In genomic region chr1:147273409-147274307, GRCh38 we compare ENCODE assay signal across 8 cellular contexts. TPM values are rescaled to one million over a fixed set of nuclear protein-coding genes. Genes with fewer than 3 reads are reported as not detected.
DNase-seq lines count a peak whose midpoint lies in the region; ATAC-seq and TF ChIP-seq lines count a peak whose summit lies in the region.

No MANE protein-coding gene starts in this region.

- ATAC-seq in heart right ventricle = peak in 7 of 8 donors; percentile 38 to 82 (median 70)
- no peak for ATAC-seq in HG03469 (IDR thresholded peaks at IDR 0.05; ENCODE audit: unreplicated experiment)

- BruUV-seq in Caco-2 (replicated peaks; lab: Mats Ljungman, UMichigan) = no TSS peak

- TF ChIP-seq CTCF in Caco-2 (IDR thresholded peaks at IDR 0.05; ENCODE audit: insufficient read depth in 1 of 2, low read depth in 1 of 2, low read length in 1 of 2, severe bottlenecking in 1 of 2, unreplicated experiment in 1 of 2) (peak; percentile 49 to 55), adrenal gland (IDR thresholded peaks at IDR 0.05) (peak; percentile 25 to 72 (median 55)), heart right ventricle (IDR thresholded peaks at IDR 0.05) (peak; percentile 14 to 73 (median 63))

- WGBS in adrenal gland, 4 donors = 27 to 36% (median 35%) methylated on average over 5 of the region's 5 CpGs
- WGBS in heart right ventricle, 2 donors = 27 to 32% methylated on average over 5 of the region's 5 CpGs

- H3K9me3 ChIP-seq in Caco-2 (no peaks in the 10 kb centered on the region), adrenal gland (replicated peaks in 1 of 3) (no peaks in the 10 kb centered on the region), heart right ventricle (no peaks in the 10 kb centered on the region)

- H3K4me1 ChIP-seq in Caco-2 = no peaks in the 10 kb centered on the region
- peaks cover 8 to 14% of the 10 kb centered on the region in 2 donors for H3K4me1 ChIP-seq in adrenal gland (replicated peaks in 1 of 2)
- H3K4me1 ChIP-seq in heart right ventricle = peaks cover 0 to 18% (median 5%) of the 10 kb centered on the region in 9 donors

- H3K4me1 Mint-ChIP-seq in Caco-2 (ENCODE audit: low read depth, unreplicated experiment) = no peaks in the 10 kb centered on the region

- no peak overlapping the region for H3K27ac Mint-ChIP-seq in Caco-2 (ENCODE audit: unreplicated experiment)

- H3K27ac ChIP-seq in adrenal gland (peak overlapping the region in 4 of 5 donors; percentile 46 to 65 (median 58)), heart right ventricle (peak overlapping the region in 4 of 10 donors; percentile 18 to 66 (median 40))

- no peak overlapping the region for H3K4me3 Mint-ChIP-seq in Caco-2 (ENCODE audit: unreplicated experiment)

- H3K9me3 Mint-ChIP-seq in Caco-2 (ENCODE audit: unreplicated experiment) = no peaks in the 10 kb centered on the region

- CTCF ChIA-PET in Caco-2 (lab: Charles Lee) = interaction anchor here (0.6 to 2.1 kb wide), 9 partner anchors 17 to 268 kb away, joined by 3 to 39 read pairs (median 3); partner anchors contain the start of gene BCL9

- intact Hi-C loops in Caco-2 (cut with micrococcal nuclease; ENCODE audit: unreplicated experiment) = loop anchor here (1.0 kb wide), 1 partner anchor 117 kb away; no protein-coding TSS in a partner anchor
- intact Hi-C loops in adrenal gland (cut with DNase I) = no loop called here
- intact Hi-C loops in heart right ventricle (cut with DNase I) = loop anchor here in 8 of 10 donors (2.0 to 10.0 kb wide), 8 partner anchors 114 to 621 kb away; no protein-coding TSS in a partner anchor

- H3K4me3 ChIP-seq in Caco-2 (ENCODE audit: low read depth, low read length) (no peak overlapping the region), adrenal gland (no peak overlapping the region), heart right ventricle (no peak overlapping the region)

- no peak for TF ChIP-seq POLR2A in adrenal gland (IDR thresholded peaks at IDR 0.05)

- H3K36me3 ChIP-seq in Caco-2 (ENCODE audit: control insufficient read depth, insufficient read depth, low read length) (peaks cover 3% of the 10 kb centered on the region; the same call in 1 of the 2 replicates), adrenal gland (replicated peaks in 1 of 2) (peaks cover 0 to 34% of the 10 kb centered on the region in 2 donors), heart right ventricle (peaks cover 0 to 87% (median 28%) of the 10 kb centered on the region in 9 donors)

- DNase-seq in Caco-2 = peak in 1 of 2 experiments; percentile 50
- DNase-seq in H4 (ENCODE audit: low spot score) = peak; percentile 47
- DNase-seq in NCI-H345 (lab: John Stamatoyannopoulos, UW) = peak; percentile 73
- DNase-seq in adrenal gland = peak in 6 of 7 donors; percentile 19 to 64 (median 52)
- DNase-seq in heart right ventricle = peak in 1 of 2 donors; percentile 40
- peak; percentile 45 for DNase-seq in retina
- DNase-seq in effector CD8-positive, alpha-beta T cell (lab: John Stamatoyannopoulos, UW) = no peak

- H3K27me3 ChIP-seq in Caco-2 (replicated peaks; ENCODE audit: control insufficient read depth, insufficient read depth, low read length) (no peaks in the 10 kb centered on the region), adrenal gland (no peaks in the 10 kb centered on the region), heart right ventricle (no peaks in the 10 kb centered on the region)

- H3K36me3 Mint-ChIP-seq in Caco-2 (ENCODE audit: insufficient read depth, unreplicated experiment) = peaks cover 49% of the 10 kb centered on the region

- POLR2A ChIA-PET in Caco-2 (lab: Charles Lee) = interaction anchor here (1.1 kb wide), 1 partner anchor 30 kb away, joined by 4 read pairs; no protein-coding TSS in a partner anchor

- no peaks in the 10 kb centered on the region for H3K27me3 Mint-ChIP-seq in Caco-2 (ENCODE audit: insufficient read depth, unreplicated experiment)

RNA-seq across cellular contexts. Expression of gene CHD1L, which starts 31.2 kb away (rescaled TPM):
- total RNA-seq in Caco-2 (2022) = 55.4 and 56.2 TPM in 2 replicates
- 29.2 and 34.0 TPM in 2 replicates for total RNA-seq in H4 (2014; rRNA removed; shearing (Covaris generic))
- total RNA-seq in adrenal gland = 10 to 100 TPM; 11.8 to 28.9 (median 22.6) TPM
- 10 to 100 TPM; 20.2 to 28.3 (median 24.2) TPM for polyA plus RNA-seq in adrenal gland
- 10 to 100 TPM in 2 of 10 donors, 1 to 10 TPM in 8; 6.0 to 12.9 (median 7.9) TPM for total RNA-seq in heart right ventricle
- 10 to 100 TPM in 1 of 2 donors, 1 to 10 TPM in 1; 6.8 to 11.2 TPM for polyA plus RNA-seq in heart right ventricle

RNA-seq across cellular contexts. Expression of gene FMO5, which starts 48.5 kb away (rescaled TPM):
- total RNA-seq in Caco-2 (2022) = 1.9 and 2.0 TPM in 2 replicates
- total RNA-seq in H4 (2014; rRNA removed; shearing (Covaris generic)) = 0.37 and 0.75 TPM in 2 replicates
- 10 to 100 TPM in 6 of 8 donors, 1 to 10 TPM in 2; 6.0 to 28.4 (median 10.9) TPM for total RNA-seq in adrenal gland
- 1 to 10 TPM; 4.6 to 7.3 (median 4.8) TPM for polyA plus RNA-seq in adrenal gland
- total RNA-seq in heart right ventricle = 10 to 100 TPM in 1 of 10 donors, 1 to 10 TPM in 3, under 1 TPM in 6; 0.20 to 21.7 (median 0.78) TPM
- 1 to 10 TPM in 1 of 2 donors, under 1 TPM in 1; 0.64 to 1.6 TPM for polyA plus RNA-seq in heart right ventricle

Comparison
In these comparisons a context has a peak if more than half of its experiments do, and no peak if none do; other contexts are left out.
1. intact Hi-C loops: an anchor here in Caco-2 (1.0 kb wide) and heart right ventricle (2.0 to 10.0 kb wide); none called in adrenal gland.